In genomic region chr21:41907496-41908258, GRCh38 we compare ENCODE assay signal across 19 cellular contexts. TPM values are rescaled to one million over a fixed set of nuclear protein-coding genes. Genes with fewer than 3 reads are reported as not detected.
DNase-seq lines count a peak whose midpoint lies in the region; ATAC-seq, FAIRE-seq and TF ChIP-seq lines count a peak whose summit lies in the region.
"Had no signal": no experiment of that assay in that cellular context is flagged by ENCODE, and none has a peak within 500 bp of the region (broad histone marks: within the 10 kb centered on the region; RNA-seq: fewer than 3 reads in every experiment).

No MANE protein-coding gene starts in this region.

- H3K4me3 ChIP-seq in K562 (no peak overlapping the region), mesenchymal stem cell (ENCODE audit: insufficient read depth in 1 of 2, low read depth in 1 of 2, low read length in 2 of 2) (no peak overlapping the region)
- H3K4me3 ChIP-seq: GM23338, HAP-1 had no signal

- POLR2A ChIA-PET in WTC11 (lab: Charles Lee): no interaction called here
- POLR2A ChIA-PET in K562 (lab: Yijun Ruan, JAX): no interaction called here

- no peak overlapping the region for H3K4me3 Mint-ChIP-seq in WTC11
- H3K4me3 Mint-ChIP-seq: CD4-positive, alpha-beta memory T cell; GM23338; HFFc6 had no signal

- H2BK12ac ChIP-seq in mesenchymal stem cell (ENCODE audit: low read length in 2 of 2): no peak overlapping the region

- CTCF ChIA-PET in WTC11 (lab: Charles Lee) (no interaction called here), K562 (lab: Yijun Ruan, JAX; ENCODE audit: low intra/inter-chr PET ratio) (no interaction called here)

- no peak overlapping the region for H3K4me2 ChIP-seq in K562 (ENCODE audit: insufficient read depth, low read length)
- H3K4me2 ChIP-seq in mesenchymal stem cell (ENCODE audit: low read length, poor library complexity, severe bottlenecking): no peak overlapping the region
- H3K4me2 ChIP-seq: GM23338 had no signal

- no peaks in the 10 kb centered on the region for H4K20me1 ChIP-seq in K562 (replicated peaks; ENCODE audit: control insufficient read depth, insufficient read depth, low read length)

- no peak overlapping the region for H4K8ac ChIP-seq in mesenchymal stem cell (ENCODE audit: low read length)

- H3K27ac ChIP-seq in K562 (ENCODE audit: extremely low read depth, low read depth, low read length) (no peak overlapping the region), mesenchymal stem cell (ENCODE audit: low read length, poor library complexity, severe bottlenecking) (no peak overlapping the region)

- H3K36me3 ChIP-seq in K562 (ENCODE audit: control insufficient read depth, insufficient read depth, low read length) (peaks cover 38% of the 10 kb centered on the region; the same call in 2 of the 3 replicates), mesenchymal stem cell (ENCODE audit: control insufficient read depth in 1 of 2, insufficient read depth in 2 of 2, low read depth in 1 of 2, low read length in 2 of 2) (peaks cover 44 to 94% of the 10 kb centered on the region in 2 experiments)

- H2BK120ac ChIP-seq in mesenchymal stem cell (ENCODE audit: low read depth, low read length): no peak overlapping the region

- no peak overlapping the region for H3K18ac ChIP-seq in mesenchymal stem cell (ENCODE audit: low read depth in 1 of 2, low read length in 2 of 2)

- no peak overlapping the region for H3K14ac ChIP-seq in mesenchymal stem cell (ENCODE audit: low read length in 2 of 2)

- TF ChIP-seq RAD21 in K562 (CRISPR knock-in tag; conservative IDR thresholded peaks at IDR 0.05 in 1 of 2, IDR thresholded peaks at IDR 0.05 in 1 of 2): no peak

- in situ Hi-C loops in K562 (cut with MboI): no loop called here

- FAIRE-seq in K562 (lab: Jason Lieb, UNC): no peak
- FAIRE-seq: GM12891, GM18507, H54 had no signal

- H3K9me3 ChIP-seq in K562 (replicated peaks; ENCODE audit: control insufficient read depth, insufficient read depth, low read depth, low read length): no peaks in the 10 kb centered on the region
- H3K9me3 ChIP-seq in mesenchymal stem cell (ENCODE audit: control insufficient read depth, low read length): no peaks in the 10 kb centered on the region
- H3K9me3 ChIP-seq: HAP-1 had no signal

- peak overlapping the region; percentile 62 for H3K27ac Mint-ChIP-seq in WTC11
- H3K27ac Mint-ChIP-seq: CD4-positive, alpha-beta memory T cell; GM23338; HFFc6 had no signal

- no peaks in the 10 kb centered on the region for H3K9me1 ChIP-seq in K562 (ENCODE audit: control insufficient read depth, insufficient read depth, low read length)

- 85% methylated on average over 35 of the region's 36 CpGs for WGBS in K562 (ENCODE audit: insufficient coverage, low coverage, missing lambda C conversion rate)
- WGBS in mesenchymal stem cell: 95% methylated on average over 36 of the region's 36 CpGs

- H3K27me3 ChIP-seq in K562 (ENCODE audit: control insufficient read depth in 2 of 2, insufficient read depth in 2 of 2, low read length in 2 of 2) (no peaks in the 10 kb centered on the region), mesenchymal stem cell (ENCODE audit: control insufficient read depth in 1 of 2, insufficient read depth in 1 of 2, low read length in 2 of 2) (no peaks in the 10 kb centered on the region)

- H2BK15ac ChIP-seq in mesenchymal stem cell (ENCODE audit: low read depth, poor library complexity, severe bottlenecking): no peak overlapping the region

- DNase-seq in WTC11 (ENCODE audit: low spot score) (no peak), K562 (ENCODE audit: extremely low read depth in 1 of 4, low spot score in 3 of 4) (no peak), posterior vena cava (ENCODE audit: low spot score) (peak; percentile 78), NCI-H1105 treated with DMSO at 0.1 percent for 48 hours (lab: John Stamatoyannopoulos, UW) (no peak), mesenchymal stem cell (no peak)
- DNase-seq: C1 segment of cervical spinal cord; Calu3; CD4-positive, alpha-beta memory T cell; COR-L47; DMS53; DMS79 treated with DMSO at 0.1 percent for 48 hours; GF-D8; HFFc6 had no signal

- H3K79me2 ChIP-seq in K562 (ENCODE audit: control insufficient read depth, insufficient read depth, low read length): no peaks in the 10 kb centered on the region

- no peak overlapping the region for H4K91ac ChIP-seq in mesenchymal stem cell (ENCODE audit: low read length)

- peaks cover 6% of the 10 kb centered on the region; the same call in 1 of the 2 replicates for H3K4me1 Mint-ChIP-seq in WTC11

- ATAC-seq in WTC11 (no peak), K562 (no peak), HG03045 (IDR thresholded peaks at IDR 0.05; ENCODE audit: unreplicated experiment) (no peak)
- ATAC-seq: GM23338 had no signal

- no peaks in the 10 kb centered on the region for H3K79me1 ChIP-seq in mesenchymal stem cell (replicated peaks; ENCODE audit: low read length, poor library complexity, severe bottlenecking)

- H2AFZ ChIP-seq in K562 (ENCODE audit: low read depth, low read length) (no peak overlapping the region), mesenchymal stem cell (ENCODE audit: low read depth, low read length) (no peak overlapping the region)
- H2AFZ ChIP-seq: GM23338 had no signal

- TF ChIP-seq POLR2A in K562 (conservative IDR thresholded peaks at IDR 0.05): no peak

- intact Hi-C loops in K562 (cut with micrococcal nuclease) (no loop called here), posterior vena cava (cut with DNase I) (loop anchor here in 1 of 2 donors (5.0 kb wide), 1 partner anchor 740 kb away; no protein-coding TSS in a partner anchor)

- H3K9me3 Mint-ChIP-seq in WTC11: no peaks in the 10 kb centered on the region
- H3K9me3 Mint-ChIP-seq: CD4-positive, alpha-beta memory T cell; GM23338; HFFc6 had no signal

- no peak for TF ChIP-seq EP300 in K562 (IDR thresholded peaks at IDR 0.05; ENCODE audit: low read length)

- BruUV-seq in K562 (replicated peaks; lab: Mats Ljungman, UMichigan): no TSS peak

- TF ChIP-seq CTCF in WTC11 (IDR thresholded peaks at IDR 0.05): no peak
- TF ChIP-seq CTCF in K562 (IDR thresholded peaks at IDR 0.05 in 2 of 3, conservative IDR thresholded peaks at IDR 0.05 in 1 of 3; ENCODE audit: insufficient read depth in 2 of 3, low read depth in 1 of 3, low read length in 3 of 3): no peak

- H2AK5ac ChIP-seq in mesenchymal stem cell (ENCODE audit: low read length, severe bottlenecking): no peak overlapping the region

- H3K4me1 ChIP-seq in K562 (replicated peaks in 1 of 2; ENCODE audit: control insufficient read depth in 2 of 2, insufficient read depth in 2 of 2, low read length in 2 of 2) (peaks cover 7 to 11% of the 10 kb centered on the region in 2 experiments; a peak in 4 of 5 replicates), mesenchymal stem cell (ENCODE audit: control insufficient read depth, insufficient read depth, low read depth, low read length) (no peaks in the 10 kb centered on the region)
- H3K4me1 ChIP-seq: HAP-1 had no signal

- peak overlapping the region in 1 of 2 experiments; percentile 11; a peak in 1 of 4 replicates for H3K9ac ChIP-seq in K562 (ENCODE audit: insufficient read depth in 1 of 2, low read depth in 2 of 2, low read length in 2 of 2)
- no peak overlapping the region for H3K9ac ChIP-seq in mesenchymal stem cell (ENCODE audit: low read length)

- 0 out of 2 replicates have a peak, but pooled peaks cover 2% of the 10 kb centered on the region for H3K36me3 Mint-ChIP-seq in WTC11

- H2BK5ac ChIP-seq in mesenchymal stem cell (ENCODE audit: low read depth, low read length, poor library complexity, severe bottlenecking): no peak overlapping the region

- H3K23ac ChIP-seq in mesenchymal stem cell (ENCODE audit: low read length in 2 of 2): no peak overlapping the region

- no peak overlapping the region for H3K4ac ChIP-seq in mesenchymal stem cell (ENCODE audit: low read depth in 1 of 2, low read length in 2 of 2)

- H3K27me3 Mint-ChIP-seq in WTC11 (ENCODE audit: low read depth): no peaks in the 10 kb centered on the region
- H3K27me3 Mint-ChIP-seq: CD4-positive, alpha-beta memory T cell had no signal

RNA-seq across cellular contexts. Expression of gene PRDM15, which starts 28.5 kb away (rescaled TPM):
- total RNA-seq in WTC11 (2021): 10.3 to 12.9 TPM (median 12.2 TPM) in 3 replicates
- total RNA-seq in K562 (2011; cell fraction: chromatin; rRNA removed; ENCODE audit: low replicate concordance): 56.7 and 69.0 TPM in 2 replicates
- total RNA-seq in K562 (2011; cell fraction: nucleolus; rRNA removed): 33.8 and 45.0 TPM in 2 replicates
- total RNA-seq in K562 (2011; cell fraction: nucleoplasm; rRNA removed): 31.8 and 32.0 TPM in 2 replicates
- 6.2 and 10.0 TPM in 2 replicates for total RNA-seq in K562 (2014; rRNA removed)
- total RNA-seq in K562 (2014; rRNA removed; fragmentation: Illumina TruSeq; extraction: Trizol): 2.9 and 4.4 TPM in 2 replicates
- 6.0 and 6.6 TPM in 2 replicates for total RNA-seq in K562 (2015; rRNA removed; fragmentation: Illumina TruSeq; extraction: Trizol)
- total RNA-seq in K562 (2021): 7.6 and 9.2 TPM in 2 replicates
- polyA plus RNA-seq in K562 (2011; rRNA removed): 6.6 and 12.2 TPM in 2 replicates
- 6.8 and 7.5 TPM in 2 replicates for polyA plus RNA-seq in K562 (2011; cell fraction: cytosol; rRNA removed)
- 44.0 and 68.1 TPM in 2 replicates for polyA plus RNA-seq in K562 (2011; cell fraction: nucleus; rRNA removed)
- 6.2 and 6.8 TPM in 2 replicates for polyA plus RNA-seq in K562 (2012)
- 6.0 and 6.2 TPM in 2 replicates for polyA plus RNA-seq in K562 (2014; fragmentation: Illumina TruSeq; extraction: Trizol)
- polyA plus RNA-seq in K562 (2014; fragmentation: Nextera tagmentation; extraction: Ambion mirVana): 1 to 10 TPM in 1 of 2 experiments, under 1 TPM in 1; 0.93 to 1.0 TPM
- polyA plus RNA-seq in K562 (2014; rRNA removed): 7.1 and 8.5 TPM in 2 replicates
- polyA minus RNA-seq in K562 (2011; rRNA and poly(A)+ RNA removed): 17.3 and 20.4 TPM in 2 replicates
- polyA minus RNA-seq in K562 (2011; cell fraction: cytosol; rRNA and poly(A)+ RNA removed): 7.4 and 14.3 TPM in 2 replicates
- 15.9 and 23.1 TPM in 2 replicates for polyA minus RNA-seq in K562 (2011; cell fraction: nucleus; rRNA and poly(A)+ RNA removed)
- total RNA-seq in posterior vena cava: 1 to 10 TPM; 2.9 to 5.0 TPM
- polyA plus RNA-seq in mesenchymal stem cell (2013, experiment 1 of 2): 2.5 TPM
- 2.1 TPM for polyA plus RNA-seq in mesenchymal stem cell (2013, experiment 2 of 2)

RNA-seq across cellular contexts. Expression of gene C2CD2, which starts 46.1 kb away (rescaled TPM):
- total RNA-seq in WTC11 (2021): 11.2 to 14.9 TPM (median 14.1 TPM) in 3 replicates
- 87.1 and 96.1 TPM in 2 replicates for total RNA-seq in K562 (2011; cell fraction: chromatin; rRNA removed; ENCODE audit: low replicate concordance)
- 67.0 and 72.4 TPM in 2 replicates for total RNA-seq in K562 (2011; cell fraction: nucleolus; rRNA removed)
- 71.8 and 78.2 TPM in 2 replicates for total RNA-seq in K562 (2011; cell fraction: nucleoplasm; rRNA removed)
- 15.1 and 20.2 TPM in 2 replicates for total RNA-seq in K562 (2014; rRNA removed)
- total RNA-seq in K562 (2014; rRNA removed; fragmentation: Illumina TruSeq; extraction: Trizol): 11.6 and 12.1 TPM in 2 replicates
- 14.0 and 14.5 TPM in 2 replicates for total RNA-seq in K562 (2015; rRNA removed; fragmentation: Illumina TruSeq; extraction: Trizol)
- total RNA-seq in K562 (2021): 19.0 and 19.6 TPM in 2 replicates
- 21.6 and 27.5 TPM in 2 replicates for polyA plus RNA-seq in K562 (2011; rRNA removed)
- 17.1 and 20.0 TPM in 2 replicates for polyA plus RNA-seq in K562 (2011; cell fraction: cytosol; rRNA removed)
- 40.5 and 46.1 TPM in 2 replicates for polyA plus RNA-seq in K562 (2011; cell fraction: nucleus; rRNA removed)
- polyA plus RNA-seq in K562 (2012): 8.5 and 9.7 TPM in 2 replicates
- 9.1 and 10.9 TPM in 2 replicates for polyA plus RNA-seq in K562 (2014; fragmentation: Illumina TruSeq; extraction: Trizol)
- polyA plus RNA-seq in K562 (2014; fragmentation: Nextera tagmentation; extraction: Ambion mirVana): 1 to 10 TPM; 1.3 to 1.6 TPM
- 9.5 and 13.5 TPM in 2 replicates for polyA plus RNA-seq in K562 (2014; rRNA removed)
- polyA minus RNA-seq in K562 (2011; rRNA and poly(A)+ RNA removed): 40.3 and 41.0 TPM in 2 replicates
- polyA minus RNA-seq in K562 (2011; cell fraction: cytosol; rRNA and poly(A)+ RNA removed): 23.2 and 27.7 TPM in 2 replicates
- polyA minus RNA-seq in K562 (2011; cell fraction: nucleus; rRNA and poly(A)+ RNA removed): 31.8 and 44.2 TPM in 2 replicates
- total RNA-seq in posterior vena cava: 10 to 100 TPM; 28.0 to 43.1 TPM
- 11.4 TPM for polyA plus RNA-seq in mesenchymal stem cell (2013, experiment 1 of 2)
- 11.3 TPM for polyA plus RNA-seq in mesenchymal stem cell (2013, experiment 2 of 2)
